ENCODE assay signal across 1 cellular context in the genomic region with DNA sequence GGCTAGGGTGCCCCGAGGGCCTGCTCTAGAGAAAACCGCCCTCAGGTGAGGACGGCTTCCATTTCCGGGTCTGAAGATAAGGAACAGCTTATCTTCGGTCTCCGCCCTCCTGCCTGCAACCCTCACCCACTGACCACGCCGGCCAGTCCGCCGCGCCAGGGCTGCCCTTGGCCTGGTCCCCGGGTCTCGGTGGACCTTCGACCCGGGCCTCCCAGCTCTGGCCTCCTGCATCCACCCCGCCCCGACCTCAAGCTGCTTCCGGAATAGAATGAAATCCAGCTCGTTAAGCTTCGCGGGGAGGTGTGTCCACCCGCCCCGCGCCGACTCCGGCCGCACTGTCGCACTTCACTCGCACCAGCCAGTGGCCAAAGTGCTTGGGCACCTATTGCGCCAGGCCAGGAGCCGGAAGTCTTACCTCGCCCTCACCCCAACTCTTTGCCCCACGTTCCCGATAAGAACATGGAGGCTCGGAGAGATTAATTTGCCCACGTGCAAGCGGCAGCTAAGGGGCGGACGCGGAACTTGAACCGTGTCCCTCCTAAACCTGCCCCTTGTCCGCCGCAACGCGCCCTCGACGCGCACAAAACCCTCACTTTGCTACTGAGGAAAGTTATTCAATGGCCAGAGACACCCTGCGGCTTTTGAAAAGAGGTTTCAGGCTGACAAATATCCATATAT.
TF ChIP-seq lines count a peak whose summit lies in the region.

No MANE protein-coding gene starts in this region.

TF ChIP-seq in K562, 482 proteins besides CTCF, POLR2A, EP300 and RAD21 (continued from another document):
- TF ChIP-seq, protein P1, sequence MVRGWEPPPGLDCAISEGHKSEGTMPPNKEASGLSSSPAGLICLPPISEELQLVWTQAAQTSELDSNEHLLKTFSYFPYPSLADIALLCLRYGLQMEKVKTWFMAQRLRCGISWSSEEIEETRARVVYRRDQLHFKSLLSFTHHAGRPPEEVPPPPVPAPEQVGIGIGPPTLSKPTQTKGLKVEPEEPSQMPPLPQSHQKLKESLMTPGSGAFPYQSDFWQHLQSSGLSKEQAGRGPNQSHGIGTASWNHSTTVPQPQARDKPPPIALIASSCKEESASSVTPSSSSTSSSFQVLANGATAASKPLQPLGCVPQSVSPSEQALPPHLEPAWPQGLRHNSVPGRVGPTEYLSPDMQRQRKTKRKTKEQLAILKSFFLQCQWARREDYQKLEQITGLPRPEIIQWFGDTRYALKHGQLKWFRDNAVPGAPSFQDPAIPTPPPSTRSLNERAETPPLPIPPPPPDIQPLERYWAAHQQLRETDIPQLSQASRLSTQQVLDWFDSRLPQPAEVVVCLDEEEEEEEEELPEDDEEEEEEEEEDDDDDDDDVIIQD (CRISPR knock-in tag; IDR thresholded peaks at IDR 0.05): no peak
- no peak for TF ChIP-seq ZNF175 (CRISPR knock-in tag; IDR thresholded peaks at IDR 0.05; ENCODE audit: low read depth)
- peak; percentile 85 for TF ChIP-seq RBFOX2 (IDR thresholded peaks at IDR 0.05; ENCODE audit: low read depth, low read length)
- TF ChIP-seq GTF2F1 (IDR thresholded peaks at IDR 0.05; ENCODE audit: low read depth, low read length): 0 out of 2 replicates have a peak, but pooled peaks have one; percentile 26
- TF ChIP-seq PCBP2 (IDR thresholded peaks at IDR 0.05; ENCODE audit: low read depth, low read length, poor library complexity, severe bottlenecking): no peak
- peak; percentile 78; the same call in 1 of the 2 replicates for TF ChIP-seq NFRKB (IDR thresholded peaks at IDR 0.05; ENCODE audit: low read depth)
TF ChIP-seq in K562: peak in this region for 60.
